15 cellular contexts compared by ENCODE assay signal in the genomic region with DNA sequence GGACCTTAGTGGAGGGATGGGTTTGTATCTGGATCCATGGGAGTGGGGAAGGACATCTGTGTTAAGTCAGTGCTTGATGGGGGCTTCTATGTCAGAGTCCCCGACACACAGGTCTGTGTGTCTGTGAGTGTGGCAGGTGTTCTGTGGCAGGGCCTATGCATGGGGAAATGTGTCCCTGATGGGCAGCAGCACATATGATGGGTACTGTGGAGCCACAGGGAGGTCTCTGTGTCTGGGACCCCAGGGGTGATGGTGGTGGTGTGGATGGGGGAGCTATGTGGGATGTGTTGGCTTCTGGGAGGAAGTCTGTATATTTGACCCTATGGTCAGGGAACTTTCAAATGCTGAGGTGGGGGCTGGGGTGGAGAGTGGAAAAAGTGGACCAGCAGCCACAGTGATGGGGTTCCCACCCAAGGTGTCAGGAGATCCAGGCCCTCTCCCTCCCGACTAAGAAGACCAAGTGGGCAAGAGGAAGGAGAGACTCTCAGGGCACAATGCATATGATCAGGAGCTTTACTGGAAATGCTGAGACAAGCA. TPM values are rescaled to one million over a fixed set of nuclear protein-coding genes. Genes with fewer than 3 reads are reported as not detected.
A peak's percentile ranks its signal among the peaks of the same experiment; 100 is the strongest.
DNase-seq lines count a peak whose midpoint lies in the region; ATAC-seq and TF ChIP-seq lines count a peak whose summit lies in the region.
"Had no signal": no experiment of that assay in that cellular context is flagged by ENCODE, and none has a peak within 500 bp of the region (broad histone marks: within the 10 kb centered on the region; RNA-seq: fewer than 3 reads in every experiment).

No MANE protein-coding gene starts in this region.

- H3K27ac ChIP-seq in Panc1 (ENCODE audit: low read length) (peak overlapping the region; percentile 78), sigmoid colon (peak overlapping the region; percentile 60 to 84 (median 74))
- H3K27ac ChIP-seq: right atrium auricular region had no signal

- no peak for ATAC-seq in Panc1
- ATAC-seq in GM21619 (IDR thresholded peaks at IDR 0.05; ENCODE audit: unreplicated experiment), result no peak

- CTCF ChIA-PET in Panc1 (lab: Charles Lee), result no interaction called here

- POLR2A ChIA-PET in Panc1 (lab: Charles Lee), result no interaction called here

- no peaks in the 10 kb centered on the region for H3K27me3 ChIP-seq in Panc1 (ENCODE audit: control insufficient read depth, insufficient read depth, low read length)
- no peaks in the 10 kb centered on the region for H3K27me3 ChIP-seq in sigmoid colon
- H3K27me3 ChIP-seq: right atrium auricular region had no signal

- in situ Hi-C loops in Panc1 (cut with HindIII; ENCODE audit: low pct_unique_long_range_greater_than_20kb, low sequenced_read_pairs), result no loop called here

- peak overlapping the region; percentile 0 for H3K4me3 Mint-ChIP-seq in T-helper 2 cell treated with Interferon-gamma antibody and Interleukin-4, amounts not matched to agents 5 μg/mL and 100 μg/mL, for 36 hours
- H3K4me3 Mint-ChIP-seq in glutamatergic neuron (ENCODE audit: unreplicated experiment), result peak overlapping the region; percentile 77
- H3K4me3 Mint-ChIP-seq: IgD-negative memory B cell had no signal

- TF ChIP-seq CTCF in Panc1 (IDR thresholded peaks at IDR 0.05) (no peak), glutamatergic neuron (IDR thresholded peaks at IDR 0.05; ENCODE audit: partially characterized antibody, unreplicated experiment) (no peak), sigmoid colon (IDR thresholded peaks at IDR 0.05) (no peak)

- intact Hi-C loops in Panc1 (cut with micrococcal nuclease; ENCODE audit: unreplicated experiment) (no loop called here), sigmoid colon (cut with DNase I) (no loop called here)

- BruUV-seq in Panc1 (replicated peaks; lab: Mats Ljungman, UMichigan), result no TSS peak

- peaks cover 11% of the 10 kb centered on the region for H3K27me3 Mint-ChIP-seq in T-helper 2 cell treated with Interferon-gamma antibody and Interleukin-4, amounts not matched to agents 5 μg/mL and 100 μg/mL, for 36 hours (ENCODE audit: low read depth)
- peaks cover 18% of the 10 kb centered on the region for H3K27me3 Mint-ChIP-seq in glutamatergic neuron (ENCODE audit: unreplicated experiment)

- peaks cover 57% of the 10 kb centered on the region for H3K4me1 Mint-ChIP-seq in T-helper 2 cell treated with Interferon-gamma antibody and Interleukin-4, amounts not matched to agents 5 μg/mL and 100 μg/mL, for 36 hours (ENCODE audit: low read depth)
- peaks cover 8% of the 10 kb centered on the region for H3K4me1 Mint-ChIP-seq in glutamatergic neuron (ENCODE audit: low read depth, unreplicated experiment)

- peaks cover 8% of the 10 kb centered on the region for H3K9me3 Mint-ChIP-seq in T-helper 2 cell treated with Interferon-gamma antibody and Interleukin-4, amounts not matched to agents 5 μg/mL and 100 μg/mL, for 36 hours
- H3K9me3 Mint-ChIP-seq in glutamatergic neuron (ENCODE audit: unreplicated experiment), result peaks cover 8% of the 10 kb centered on the region
- H3K9me3 Mint-ChIP-seq: CD8-positive, alpha-beta memory T cell; IgD-negative memory B cell had no signal

- H3K36me3 Mint-ChIP-seq in T-helper 2 cell treated with Interferon-gamma antibody and Interleukin-4, amounts not matched to agents 5 μg/mL and 100 μg/mL, for 36 hours (ENCODE audit: low read depth), result peaks cover 15% of the 10 kb centered on the region
- H3K36me3 Mint-ChIP-seq in glutamatergic neuron (ENCODE audit: unreplicated experiment), result no peaks in the 10 kb centered on the region
- H3K36me3 Mint-ChIP-seq: CD8-positive, alpha-beta memory T cell; IgD-negative memory B cell had no signal

- no peak for TF ChIP-seq EP300 in sigmoid colon (IDR thresholded peaks at IDR 0.05)

- H3K9me3 ChIP-seq in Panc1 (ENCODE audit: control insufficient read depth, insufficient read depth, low read depth, low read length) (no peaks in the 10 kb centered on the region), sigmoid colon (no peaks in the 10 kb centered on the region)
- H3K9me3 ChIP-seq: HAP-1, right atrium auricular region had no signal

- H3K4me3 ChIP-seq in Panc1 (ENCODE audit: low read depth in 2 of 2, low read length in 2 of 2), result no peak overlapping the region
- H3K4me3 ChIP-seq in sigmoid colon, result no peak overlapping the region
- H3K4me3 ChIP-seq: HAP-1, right atrium auricular region had no signal

- H3K36me3 ChIP-seq in Panc1 (ENCODE audit: control insufficient read depth, insufficient read depth, low read length) (no peaks in the 10 kb centered on the region), sigmoid colon (no peaks in the 10 kb centered on the region)
- H3K36me3 ChIP-seq: HAP-1, right atrium auricular region had no signal

- no peak for TF ChIP-seq POLR2A in sigmoid colon (IDR thresholded peaks at IDR 0.05)

- peak overlapping the region; percentile 37 for H3K27ac Mint-ChIP-seq in T-helper 2 cell treated with Interferon-gamma antibody and Interleukin-4, amounts not matched to agents 5 μg/mL and 100 μg/mL, for 36 hours
- H3K27ac Mint-ChIP-seq in glutamatergic neuron (ENCODE audit: unreplicated experiment), result no peak overlapping the region
- H3K27ac Mint-ChIP-seq: IgD-negative memory B cell had no signal

- DNase-seq in T-helper 2 cell treated with Interferon-gamma antibody and Interleukin-4, amounts not matched to agents 5 μg/mL and 100 μg/mL, for 36 hours (ENCODE audit: low spot score), result no peak
- DNase-seq in T-helper 2 cell (no peak), Panc1 (ENCODE audit: low read depth, low spot score) (no peak), glutamatergic neuron (no peak), sigmoid colon (peak; percentile 32), epidermal melanocyte (ENCODE audit: insufficient read length, low spot score) (no peak), NCI-H82 treated with DMSO at 0.1 percent for 48 hours (lab: John Stamatoyannopoulos, UW; ENCODE audit: unreplicated experiment) (no peak)
- DNase-seq: activated CD4-positive, alpha-beta T cell treated with anti-CD3 and anti-CD28 coated beads, Interleukin-2, amount 50 U/mL, for 1 hour; CD8-positive, alpha-beta memory T cell; kidney glomerular epithelial cell; stimulated activated CD4-positive, alpha-beta T cell treated with anti-CD3 and anti-CD28 coated beads, Interleukin-4, amount 100 ng/mL, for 24 hours had no signal

- H3K4me1 ChIP-seq in Panc1 (ENCODE audit: control insufficient read depth, insufficient read depth, low read length), result peaks cover 52% of the 10 kb centered on the region
- H3K4me1 ChIP-seq in sigmoid colon, result peaks cover 0 to 50% (median 35%) of the 10 kb centered on the region in 4 donors

- WGBS in sigmoid colon, 2 donors, result 90 to 91% methylated on average over 2 of the region's 2 CpGs

RNA-seq across cellular contexts. Expression of a gene that starts 16.5 kb away (rescaled TPM):
- total RNA-seq in Panc1 (2021; ENCODE audit: unreplicated experiment), result 16.8 TPM
- polyA plus RNA-seq in Panc1 (2012; ENCODE audit: insufficient read length), result 19.1 TPM
- not detected for total RNA-seq in glutamatergic neuron (ENCODE audit: unreplicated experiment)
- 1 to 10 TPM in 1 of 4 donors, under 1 TPM in 1, not detected in 2; 0.27 to 3.2 TPM for total RNA-seq in sigmoid colon
- polyA plus RNA-seq in sigmoid colon, result 10 to 100 TPM in 1 of 3 donors, 1 to 10 TPM in 2; 1.2 to 12.0 (median 2.4) TPM
- polyA plus RNA-seq: CD8-positive, alpha-beta memory T cell; IgD-negative memory B cell had no signal

RNA-seq across cellular contexts. Expression of a gene that starts 24.9 kb away (rescaled TPM):
- 1.1 TPM for total RNA-seq in Panc1 (2021; ENCODE audit: unreplicated experiment)
- polyA plus RNA-seq in Panc1 (2012; ENCODE audit: insufficient read length), result 1.2 TPM
- total RNA-seq in glutamatergic neuron (ENCODE audit: unreplicated experiment), result not detected
- total RNA-seq in sigmoid colon, result not detected
- under 1 TPM in 2 of 3 donors, not detected in 1; 0.25 to 0.60 TPM for polyA plus RNA-seq in sigmoid colon
- total RNA-seq: right atrium auricular region had no signal
- polyA plus RNA-seq: CD8-positive, alpha-beta memory T cell; IgD-negative memory B cell had no signal

RNA-seq across cellular contexts. Expression of a gene that starts 41.8 kb away (rescaled TPM):
- total RNA-seq in Panc1 (2021; ENCODE audit: unreplicated experiment), result 0.90 TPM
- polyA plus RNA-seq in Panc1 (2012; ENCODE audit: insufficient read length), result 0.88 TPM
- not detected for total RNA-seq in glutamatergic neuron (ENCODE audit: unreplicated experiment)
- total RNA-seq in sigmoid colon, result under 1 TPM in 1 of 4 donors, not detected in 3; 0.14 TPM
- under 1 TPM in 1 of 3 donors, not detected in 2; 0.17 TPM for polyA plus RNA-seq in sigmoid colon
- total RNA-seq: CD8-positive, alpha-beta memory T cell; right atrium auricular region had no signal
- polyA plus RNA-seq: CD8-positive, alpha-beta memory T cell; IgD-negative memory B cell had no signal

RNA-seq across cellular contexts. Expression of a gene that starts 57.8 kb away (rescaled TPM):
- total RNA-seq in Panc1 (2021; ENCODE audit: unreplicated experiment) (51.5 TPM), glutamatergic neuron (ENCODE audit: unreplicated experiment) (not detected), sigmoid colon (not detected)
- polyA plus RNA-seq in Panc1 (2012; ENCODE audit: insufficient read length), result 30.3 TPM
- under 1 TPM in 2 of 3 donors, not detected in 1; under 0.01 to 0.34 TPM for polyA plus RNA-seq in sigmoid colon
- total RNA-seq: CD8-positive, alpha-beta memory T cell had no signal
- polyA plus RNA-seq: CD8-positive, alpha-beta memory T cell; IgD-negative memory B cell had no signal
